Comparison of ENCODE assay signal across 11 cellular contexts in the genomic region with DNA sequence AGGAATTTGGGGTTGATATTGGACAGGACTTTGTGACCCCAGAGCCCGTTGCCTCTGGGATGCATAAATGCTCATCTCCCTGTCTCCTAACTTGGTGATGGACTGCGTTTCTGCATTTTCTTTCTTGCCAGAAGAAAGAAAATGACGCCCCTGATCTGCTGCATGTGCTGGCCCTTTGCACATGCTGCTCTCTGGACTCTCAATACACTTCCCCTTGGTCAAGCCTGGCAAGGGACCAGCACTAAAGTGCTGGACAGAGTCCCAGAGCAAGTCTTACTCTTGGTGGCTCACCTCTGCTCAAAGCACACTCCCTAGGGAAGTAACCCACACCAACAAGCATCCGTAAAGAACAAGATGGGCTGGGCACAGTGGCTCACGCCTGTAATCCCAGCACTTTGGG. TPM values are rescaled to one million over a fixed set of nuclear protein-coding genes. Genes with fewer than 3 reads are reported as not detected.
DNase-seq lines count a peak whose midpoint lies in the region; ATAC-seq and TF ChIP-seq lines count a peak whose summit lies in the region.
"Had no signal": no experiment of that assay in that cellular context is flagged by ENCODE, and none has a peak within 500 bp of the region (broad histone marks: within the 10 kb centered on the region; RNA-seq: fewer than 3 reads in every experiment).

No MANE protein-coding gene starts in this region.

- H3K36me3 ChIP-seq in left ventricle myocardium inferior (peaks cover 50% of the 10 kb centered on the region), vagina (peaks cover 0 to 21% of the 10 kb centered on the region in 2 donors), neural progenitor cell (no peaks in the 10 kb centered on the region)
- peaks cover 0 to 46% (median 9%) of the 10 kb centered on the region in 3 experiments for H3K36me3 ChIP-seq in naive thymus-derived CD4-positive, alpha-beta T cell (ENCODE audit: control insufficient read depth in 2 of 3, insufficient read depth in 3 of 3, low read length in 3 of 3)

- H3K27ac Mint-ChIP-seq in naive thymus-derived CD4-positive, alpha-beta T cell, result peak overlapping the region in 8 of 9 donors; percentile 23 to 89 (median 84)
- no peak overlapping the region for H3K27ac Mint-ChIP-seq in neural progenitor cell

- H4K20me1 ChIP-seq in neural progenitor cell (ENCODE audit: low read depth), result peaks cover 81% of the 10 kb centered on the region

- peaks cover 87% of the 10 kb centered on the region for H3K79me2 ChIP-seq in neural progenitor cell (ENCODE audit: low read depth)

- no peaks in the 10 kb centered on the region for H3F3A ChIP-seq in neural progenitor cell (ENCODE audit: low read depth)

- H3K27me3 ChIP-seq in left ventricle myocardium inferior (ENCODE audit: low read depth) (no peaks in the 10 kb centered on the region), vagina (no peaks in the 10 kb centered on the region), neural progenitor cell (no peaks in the 10 kb centered on the region)
- no peaks in the 10 kb centered on the region for H3K27me3 ChIP-seq in naive thymus-derived CD4-positive, alpha-beta T cell (ENCODE audit: control insufficient read depth in 2 of 2, insufficient read depth in 2 of 2, low read length in 2 of 2)
- H3K27me3 ChIP-seq: brain microvascular endothelial cell had no signal

- POLR2A ChIA-PET in naive thymus-derived CD4-positive, alpha-beta T cell (lab: Charles Lee), result interaction anchor here (0.6 to 47.8 kb wide), 4 partner anchors 10 to 133 kb away, joined by 3 to 1512 read pairs (median 6); a partner anchor contains a TSS

- H2AFZ ChIP-seq in neural progenitor cell (replicated peaks), result no peak overlapping the region

- H3K4me3 ChIP-seq in left ventricle myocardium inferior, result no peak overlapping the region
- H3K4me3 ChIP-seq in cardiac fibroblast (replicated peaks in 1 of 2; ENCODE audit: low read depth in 2 of 2, low read length in 2 of 2), result no peak overlapping the region
- H3K4me3 ChIP-seq in naive thymus-derived CD4-positive, alpha-beta T cell (ENCODE audit: low read length), result no peak overlapping the region
- H3K4me3 ChIP-seq in vagina, result no peak overlapping the region
- no peak overlapping the region for H3K4me3 ChIP-seq in neural progenitor cell

- no peak for TF ChIP-seq POLR2A in vagina (IDR thresholded peaks at IDR 0.05)

- ATAC-seq in left cardiac atrium, result no peak
- no peak for ATAC-seq in naive thymus-derived CD4-positive, alpha-beta T cell
- no peak for ATAC-seq in HG03469 (IDR thresholded peaks at IDR 0.05; ENCODE audit: unreplicated experiment)

- no peak overlapping the region for H3K9ac ChIP-seq in neural progenitor cell

- no peaks in the 10 kb centered on the region for H3K9me3 Mint-ChIP-seq in naive thymus-derived CD4-positive, alpha-beta T cell
- H3K9me3 Mint-ChIP-seq in neural progenitor cell, result no peaks in the 10 kb centered on the region

- no peaks in the 10 kb centered on the region for H3K27me3 Mint-ChIP-seq in naive thymus-derived CD4-positive, alpha-beta T cell
- H3K27me3 Mint-ChIP-seq in neural progenitor cell (ENCODE audit: insufficient read depth, low read depth), result peaks cover 5% of the 10 kb centered on the region

- no peaks in the 10 kb centered on the region for H3K9me3 ChIP-seq in left ventricle myocardium inferior (replicated peaks)
- no peaks in the 10 kb centered on the region for H3K9me3 ChIP-seq in naive thymus-derived CD4-positive, alpha-beta T cell (ENCODE audit: control insufficient read depth in 2 of 3, low read length in 3 of 3)
- no peaks in the 10 kb centered on the region for H3K9me3 ChIP-seq in vagina
- no peaks in the 10 kb centered on the region for H3K9me3 ChIP-seq in neural progenitor cell (ENCODE audit: low read depth)

- H3K27ac ChIP-seq in left ventricle myocardium inferior (replicated peaks) (peak overlapping the region; percentile 100), vagina (peak overlapping the region; percentile 61), neural progenitor cell (no peak overlapping the region)
- peak overlapping the region; percentile 52 for H3K27ac ChIP-seq in naive thymus-derived CD4-positive, alpha-beta T cell (ENCODE audit: low read depth, low read length)
- H3K27ac ChIP-seq: brain microvascular endothelial cell had no signal

- H3K4me1 ChIP-seq in left ventricle myocardium inferior, result peaks cover 100% of the 10 kb centered on the region
- H3K4me1 ChIP-seq in naive thymus-derived CD4-positive, alpha-beta T cell (ENCODE audit: control insufficient read depth in 2 of 2, insufficient read depth in 2 of 2, low read length in 2 of 2), result peaks cover 54 to 78% of the 10 kb centered on the region in 2 donors
- H3K4me1 ChIP-seq in vagina, result peaks cover 76% of the 10 kb centered on the region
- peaks cover 19% of the 10 kb centered on the region for H3K4me1 ChIP-seq in neural progenitor cell

- no peak for DNase-seq in left ventricle myocardium inferior
- DNase-seq in left cardiac atrium, result no peak
- peak; percentile 55 to 70 for DNase-seq in cardiac fibroblast (ENCODE audit: low read depth in 2 of 2)
- no peak for DNase-seq in naive thymus-derived CD4-positive, alpha-beta T cell
- DNase-seq in vagina (ENCODE audit: extremely low spot score in 2 of 2), result no peak
- no peak for DNase-seq in NCI-H1417 (lab: John Stamatoyannopoulos, UW)
- DNase-seq in neural progenitor cell (ENCODE audit: low spot score), result no peak
- DNase-seq: brain microvascular endothelial cell, islet precursor cell, NCI-H1930 had no signal

- intact Hi-C loops in left ventricle myocardium inferior (cut with micrococcal nuclease) (no loop called here), left cardiac atrium (cut with DNase I) (no loop called here), vagina (cut with DNase I) (no loop called here)
- intact Hi-C loops in naive thymus-derived CD4-positive, alpha-beta T cell (cut with micrococcal nuclease), result no loop called here

- peaks cover 50 to 94% (median 78%) of the 10 kb centered on the region in 7 donors for H3K4me1 Mint-ChIP-seq in naive thymus-derived CD4-positive, alpha-beta T cell
- peaks cover 26% of the 10 kb centered on the region for H3K4me1 Mint-ChIP-seq in neural progenitor cell

- CTCF ChIA-PET in naive thymus-derived CD4-positive, alpha-beta T cell (lab: Charles Lee), result interaction anchor here (0.8 kb wide), 1 partner anchor 9 kb away, joined by 3 read pairs; no protein-coding TSS in a partner anchor

- TF ChIP-seq CTCF in left ventricle myocardium inferior (IDR thresholded peaks at IDR 0.05; ENCODE audit: borderline replicate concordance) (no peak), cardiac fibroblast (IDR thresholded peaks at IDR 0.05; ENCODE audit: low read depth, low read length) (no peak), vagina (IDR thresholded peaks at IDR 0.05) (no peak), neural progenitor cell (IDR thresholded peaks at IDR 0.05) (no peak)

- H3K36me3 Mint-ChIP-seq in naive thymus-derived CD4-positive, alpha-beta T cell, result peaks cover 0 to 21% (median 14%) of the 10 kb centered on the region in 5 donors
- peaks cover 14% of the 10 kb centered on the region for H3K36me3 Mint-ChIP-seq in neural progenitor cell

- H3K4me3 Mint-ChIP-seq in naive thymus-derived CD4-positive, alpha-beta T cell, result peak overlapping the region in 1 of 10 donors; percentile 11
- H3K4me3 Mint-ChIP-seq in neural progenitor cell, result no peak overlapping the region

- no peak overlapping the region for H3K4me2 ChIP-seq in neural progenitor cell

RNA-seq across cellular contexts. Expression of a gene that starts 40.7 kb away (rescaled TPM):
- total RNA-seq in left ventricle myocardium inferior (150 TPM), left cardiac atrium (100 to 1,000 TPM; 225 to 367 TPM), vagina (333 TPM), neural progenitor cell (ENCODE audit: low replicate concordance) (77.2 and 189 TPM in 2 replicates)
- total RNA-seq in naive thymus-derived CD4-positive, alpha-beta T cell, result 100 to 1,000 TPM; 650 to 900 (median 803) TPM
- 100 to 1,000 TPM in 1 of 2 donors, 10 to 100 TPM in 1; 95.5 to 501 TPM for polyA plus RNA-seq in naive thymus-derived CD4-positive, alpha-beta T cell

Comparison
In these comparisons a context has a peak if more than half of its experiments do, and no peak if none do; other contexts are left out.
1. DNase-seq: peak in cardiac fibroblast (2 of 2); none in left ventricle myocardium inferior (single experiment), left cardiac atrium (single experiment), naive thymus-derived CD4-positive, alpha-beta T cell (0 of 9), vagina (0 of 2), NCI-H1417 (0 of 3) and neural progenitor cell (single experiment).